In genomic region chr12:2625267-2625666, GRCh38 we compare ENCODE assay signal across 16 cellular contexts.
"Had no signal": no experiment of that assay in that cellular context is flagged by ENCODE, and none has a peak within 500 bp of the region (broad histone marks: within the 10 kb centered on the region; RNA-seq: fewer than 3 reads in every experiment).

No MANE protein-coding gene starts in this region.

- H3K4me1 ChIP-seq: body of pancreas, uterus had no signal

- H3K27me3 ChIP-seq: uterus had no signal

- ATAC-seq: activated CD8-positive, alpha-beta memory T cell treated with anti-CD3 and anti-CD28 coated beads, Interleukin-2, amount 10 ng/mL, durations not matched to agents 7 days and 5 days; body of pancreas; effector memory CD8-positive, alpha-beta T cell; left cardiac atrium; mucosa of descending colon; naive thymus-derived CD8-positive, alpha-beta T cell; T-helper 17 cell had no signal

- H3K27ac ChIP-seq: body of pancreas, uterus had no signal

- H3K9me3 Mint-ChIP-seq: activated naive CD4-positive, alpha-beta T cell treated with anti-CD3 and anti-CD28 coated beads, Interleukin-2, amount 50 U/mL, for 24 hours; activated T-cell treated with anti-CD3 and anti-CD28 coated beads, Interleukin-2, amount 50 U/mL, for 24 hours; central memory CD8-positive, alpha-beta T cell; effector memory CD8-positive, alpha-beta T cell; naive thymus-derived CD8-positive, alpha-beta T cell; stimulated activated naive CD8-positive, alpha-beta T cell treated with anti-CD3 and anti-CD28 coated beads, Interleukin-15, Interleukin-2, amounts not matched to agents 100 ng/mL and 50 ng/mL, for 24 hours had no signal

- H3K4me3 Mint-ChIP-seq: activated CD8-positive, alpha-beta memory T cell treated with anti-CD3 and anti-CD28 coated beads, Interleukin-2, amount 10 ng/mL, durations not matched to agents 7 days and 5 days; activated naive CD4-positive, alpha-beta T cell treated with anti-CD3 and anti-CD28 coated beads, Interleukin-2, amount 50 U/mL, for 24 hours; activated T-cell treated with anti-CD3 and anti-CD28 coated beads, Interleukin-2, amount 50 U/mL, for 24 hours; central memory CD8-positive, alpha-beta T cell; effector memory CD8-positive, alpha-beta T cell; naive thymus-derived CD8-positive, alpha-beta T cell; stimulated activated naive CD8-positive, alpha-beta T cell treated with anti-CD3 and anti-CD28 coated beads, Interleukin-15, Interleukin-2, amounts not matched to agents 100 ng/mL and 50 ng/mL, for 24 hours; T-helper 17 cell had no signal

- H3K27ac Mint-ChIP-seq: activated CD8-positive, alpha-beta memory T cell treated with anti-CD3 and anti-CD28 coated beads, Interleukin-2, amount 10 ng/mL, durations not matched to agents 7 days and 5 days; activated naive CD4-positive, alpha-beta T cell treated with anti-CD3 and anti-CD28 coated beads, Interleukin-2, amount 50 U/mL, for 24 hours; activated T-cell treated with anti-CD3 and anti-CD28 coated beads, Interleukin-2, amount 50 U/mL, for 24 hours; effector memory CD8-positive, alpha-beta T cell; naive thymus-derived CD8-positive, alpha-beta T cell; stimulated activated naive CD8-positive, alpha-beta T cell treated with anti-CD3 and anti-CD28 coated beads, Interleukin-15, Interleukin-2, amounts not matched to agents 100 ng/mL and 50 ng/mL, for 24 hours; T-helper 17 cell had no signal

- H3K4me1 Mint-ChIP-seq: activated CD8-positive, alpha-beta memory T cell treated with anti-CD3 and anti-CD28 coated beads, Interleukin-2, amount 10 ng/mL, durations not matched to agents 7 days and 5 days; activated naive CD4-positive, alpha-beta T cell treated with anti-CD3 and anti-CD28 coated beads, Interleukin-2, amount 50 U/mL, for 24 hours; central memory CD8-positive, alpha-beta T cell had no signal

- DNase-seq: activated CD4-positive, alpha-beta T cell treated with anti-CD3 and anti-CD28 coated beads, Interleukin-2, amount 50 U/mL, for 4 hours; activated CD8-positive, alpha-beta memory T cell treated with anti-CD3 and anti-CD28 coated beads, Interleukin-2, amount 10 ng/mL, durations not matched to agents 7 days and 5 days; activated effector memory CD4-positive, alpha-beta T cell treated with Interleukin-2 at 50 U/mL for 16 hours; activated T-cell treated with anti-CD3 and anti-CD28 coated beads, Interleukin-2, amount 50 U/mL, for 24 hours; body of pancreas; effector memory CD8-positive, alpha-beta T cell; hippocampal formation; left cardiac atrium; mucosa of descending colon; naive thymus-derived CD8-positive, alpha-beta T cell; stimulated activated CD4-positive, alpha-beta T cell treated with anti-CD3 and anti-CD28 coated beads, Interleukin-4, amount 100 ng/mL, for 1 hour; T-helper 17 cell; uterus had no signal

- H3K36me3 ChIP-seq: uterus had no signal

- H3K9me3 ChIP-seq: body of pancreas, mucosa of descending colon, uterus had no signal

- H3K36me3 Mint-ChIP-seq: activated CD8-positive, alpha-beta memory T cell treated with anti-CD3 and anti-CD28 coated beads, Interleukin-2, amount 10 ng/mL, durations not matched to agents 7 days and 5 days; activated naive CD4-positive, alpha-beta T cell treated with anti-CD3 and anti-CD28 coated beads, Interleukin-2, amount 50 U/mL, for 24 hours; naive thymus-derived CD8-positive, alpha-beta T cell had no signal

- H3K4me3 ChIP-seq: body of pancreas, mucosa of descending colon, uterus had no signal
